In the genomic region with DNA sequence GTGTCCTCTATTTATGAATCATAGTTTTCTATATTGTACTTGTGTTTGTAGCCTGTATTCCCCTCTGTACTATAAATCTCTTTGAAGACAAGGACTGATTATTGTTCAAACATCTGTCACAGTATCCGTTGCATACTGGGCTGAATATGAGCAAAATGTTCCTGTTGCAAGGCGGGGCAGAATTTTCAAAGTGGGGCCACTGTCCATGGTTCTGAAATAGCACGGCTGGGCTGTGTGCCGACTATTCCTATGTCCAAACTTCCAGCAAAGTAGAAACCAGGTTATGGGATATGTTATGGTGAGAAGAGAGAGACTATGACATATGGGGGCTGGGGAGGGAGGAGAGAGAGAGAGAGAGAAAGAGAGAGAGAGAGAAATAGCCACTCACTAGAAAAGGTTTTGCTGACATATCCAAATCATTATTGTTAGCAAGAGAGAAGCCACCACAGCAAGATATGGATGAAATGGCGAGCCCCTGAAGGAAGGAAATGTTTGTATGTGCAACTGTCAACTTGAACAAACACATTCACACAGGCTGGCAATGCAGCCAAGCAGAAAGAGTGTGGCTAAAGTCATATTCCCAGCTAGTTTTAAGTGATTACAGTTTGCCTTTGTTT, we compare ENCODE assay signal across 12 cellular contexts.
DNase-seq lines count a peak whose midpoint lies in the region; ATAC-seq and TF ChIP-seq lines count a peak whose summit lies in the region.
"Had no signal": no experiment of that assay in that cellular context is flagged by ENCODE, and none has a peak within 500 bp of the region (broad histone marks: within the 10 kb centered on the region; RNA-seq: fewer than 3 reads in every experiment).

No MANE protein-coding gene starts in this region.

- no peak for ATAC-seq in HG02884 (IDR thresholded peaks at IDR 0.05; ENCODE audit: unreplicated experiment)
- no peak for ATAC-seq in HG03159 (IDR thresholded peaks at IDR 0.05; ENCODE audit: unreplicated experiment)
- ATAC-seq: esophagus mucosa, Panc1 had no signal

- H3K4me1 Mint-ChIP-seq in MCF 10A (ENCODE audit: insufficient read depth, unreplicated experiment), result no peaks in the 10 kb centered on the region

- BruUV-seq in MCF 10A (replicated peaks; lab: Mats Ljungman, UMichigan), result no TSS peak

- H3K27me3 ChIP-seq in breast epithelium, result peaks cover 0 to 22% of the 10 kb centered on the region in 2 donors

- no peaks in the 10 kb centered on the region for H3K4me1 ChIP-seq in breast epithelium

- H3K4me3 Mint-ChIP-seq in MCF 10A (ENCODE audit: unreplicated experiment), result no peak overlapping the region
- H3K4me3 Mint-ChIP-seq: CD4-positive, alpha-beta T cell had no signal

- no peaks in the 10 kb centered on the region for H3K36me3 ChIP-seq in breast epithelium

- no peak overlapping the region for H3K27ac ChIP-seq in breast epithelium

- H3K36me3 Mint-ChIP-seq in MCF 10A (ENCODE audit: insufficient read depth, unreplicated experiment), result no peaks in the 10 kb centered on the region

- peaks cover 13% of the 10 kb centered on the region for H3K27me3 Mint-ChIP-seq in MCF 10A (ENCODE audit: insufficient read depth, unreplicated experiment)

- no peak for TF ChIP-seq POLR2A in breast epithelium (IDR thresholded peaks at IDR 0.05)

- no peak overlapping the region for H3K4me3 ChIP-seq in breast epithelium

- peak; percentile 49 for DNase-seq in MCF 10A (ENCODE audit: unreplicated experiment)
- no peak for DNase-seq in breast epithelium (ENCODE audit: low spot score in 2 of 2)
- peak; percentile 6 for DNase-seq in fibroblast of gingiva (ENCODE audit: low read depth)
- DNase-seq in superior temporal gyrus (ENCODE audit: extremely low spot score), result peak; percentile 48
- no peak for DNase-seq in DMS79 treated with DMSO at 0.1 percent for 48 hours (lab: John Stamatoyannopoulos, UW)
- DNase-seq: activated T-cell treated with anti-CD3 and anti-CD28 coated beads, Interleukin-2, amount 50 U/mL, for 1 hour; CD4-positive, alpha-beta T cell had no signal

- CTCF ChIA-PET in MCF 10A (lab: Yijun Ruan, JAX), result interaction anchor here (0.9 to 1.0 kb wide), 2 partner anchors 63 to 154 kb away, joined by 3 read pairs; no protein-coding TSS in a partner anchor

- no peak overlapping the region for H3K27ac Mint-ChIP-seq in MCF 10A (ENCODE audit: low read depth, unreplicated experiment)
- H3K27ac Mint-ChIP-seq: CD4-positive, alpha-beta T cell had no signal

- no peaks in the 10 kb centered on the region for H3K9me3 Mint-ChIP-seq in MCF 10A (ENCODE audit: unreplicated experiment)
- H3K9me3 Mint-ChIP-seq: CD4-positive, alpha-beta T cell had no signal

- peaks cover 0 to 3% of the 10 kb centered on the region in 2 donors for H3K9me3 ChIP-seq in breast epithelium

- intact Hi-C loops in MCF 10A (cut with micrococcal nuclease) (no loop called here), breast epithelium (cut with DNase I; ENCODE audit: low total_unique reads) (no loop called here)

- POLR2A ChIA-PET in MCF 10A (lab: Yijun Ruan, JAX), result no interaction called here

- TF ChIP-seq CTCF in MCF 10A (IDR thresholded peaks at IDR 0.05; ENCODE audit: unreplicated experiment) (no peak), breast epithelium (IDR thresholded peaks at IDR 0.05) (no peak)

TF ChIP-seq in PFSK-1, 5 proteins besides CTCF, POLR2A, EP300 and RAD21:
- no peak for TF ChIP-seq TAF1 (IDR thresholded peaks at IDR 0.05; ENCODE audit: borderline replicate concordance, insufficient read depth, low read length)
- TF ChIP-seq, protein P1, sequence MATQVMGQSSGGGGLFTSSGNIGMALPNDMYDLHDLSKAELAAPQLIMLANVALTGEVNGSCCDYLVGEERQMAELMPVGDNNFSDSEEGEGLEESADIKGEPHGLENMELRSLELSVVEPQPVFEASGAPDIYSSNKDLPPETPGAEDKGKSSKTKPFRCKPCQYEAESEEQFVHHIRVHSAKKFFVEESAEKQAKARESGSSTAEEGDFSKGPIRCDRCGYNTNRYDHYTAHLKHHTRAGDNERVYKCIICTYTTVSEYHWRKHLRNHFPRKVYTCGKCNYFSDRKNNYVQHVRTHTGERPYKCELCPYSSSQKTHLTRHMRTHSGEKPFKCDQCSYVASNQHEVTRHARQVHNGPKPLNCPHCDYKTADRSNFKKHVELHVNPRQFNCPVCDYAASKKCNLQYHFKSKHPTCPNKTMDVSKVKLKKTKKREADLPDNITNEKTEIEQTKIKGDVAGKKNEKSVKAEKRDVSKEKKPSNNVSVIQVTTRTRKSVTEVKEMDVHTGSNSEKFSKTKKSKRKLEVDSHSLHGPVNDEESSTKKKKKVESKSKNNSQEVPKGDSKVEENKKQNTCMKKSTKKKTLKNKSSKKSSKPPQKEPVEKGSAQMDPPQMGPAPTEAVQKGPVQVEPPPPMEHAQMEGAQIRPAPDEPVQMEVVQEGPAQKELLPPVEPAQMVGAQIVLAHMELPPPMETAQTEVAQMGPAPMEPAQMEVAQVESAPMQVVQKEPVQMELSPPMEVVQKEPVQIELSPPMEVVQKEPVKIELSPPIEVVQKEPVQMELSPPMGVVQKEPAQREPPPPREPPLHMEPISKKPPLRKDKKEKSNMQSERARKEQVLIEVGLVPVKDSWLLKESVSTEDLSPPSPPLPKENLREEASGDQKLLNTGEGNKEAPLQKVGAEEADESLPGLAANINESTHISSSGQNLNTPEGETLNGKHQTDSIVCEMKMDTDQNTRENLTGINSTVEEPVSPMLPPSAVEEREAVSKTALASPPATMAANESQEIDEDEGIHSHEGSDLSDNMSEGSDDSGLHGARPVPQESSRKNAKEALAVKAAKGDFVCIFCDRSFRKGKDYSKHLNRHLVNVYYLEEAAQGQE (IDR thresholded peaks at IDR 0.05; ENCODE audit: insufficient read depth in 1 of 2, low read depth in 2 of 2, low read length in 2 of 2), result peak; percentile 86 to 97
TF ChIP-seq in PFSK-1: peak in this region for 1.

Comparison
In these comparisons a context has a peak if more than half of its experiments do, and no peak if none do; other contexts are left out.
1. DNase-seq: peak in MCF 10A (single experiment), fibroblast of gingiva (single experiment) and superior temporal gyrus (single experiment); none in breast epithelium (0 of 2) and DMS79 treated with DMSO at 0.1 percent for 48 hours (single experiment).